8 cellular contexts compared by ENCODE assay signal in the genomic region with DNA sequence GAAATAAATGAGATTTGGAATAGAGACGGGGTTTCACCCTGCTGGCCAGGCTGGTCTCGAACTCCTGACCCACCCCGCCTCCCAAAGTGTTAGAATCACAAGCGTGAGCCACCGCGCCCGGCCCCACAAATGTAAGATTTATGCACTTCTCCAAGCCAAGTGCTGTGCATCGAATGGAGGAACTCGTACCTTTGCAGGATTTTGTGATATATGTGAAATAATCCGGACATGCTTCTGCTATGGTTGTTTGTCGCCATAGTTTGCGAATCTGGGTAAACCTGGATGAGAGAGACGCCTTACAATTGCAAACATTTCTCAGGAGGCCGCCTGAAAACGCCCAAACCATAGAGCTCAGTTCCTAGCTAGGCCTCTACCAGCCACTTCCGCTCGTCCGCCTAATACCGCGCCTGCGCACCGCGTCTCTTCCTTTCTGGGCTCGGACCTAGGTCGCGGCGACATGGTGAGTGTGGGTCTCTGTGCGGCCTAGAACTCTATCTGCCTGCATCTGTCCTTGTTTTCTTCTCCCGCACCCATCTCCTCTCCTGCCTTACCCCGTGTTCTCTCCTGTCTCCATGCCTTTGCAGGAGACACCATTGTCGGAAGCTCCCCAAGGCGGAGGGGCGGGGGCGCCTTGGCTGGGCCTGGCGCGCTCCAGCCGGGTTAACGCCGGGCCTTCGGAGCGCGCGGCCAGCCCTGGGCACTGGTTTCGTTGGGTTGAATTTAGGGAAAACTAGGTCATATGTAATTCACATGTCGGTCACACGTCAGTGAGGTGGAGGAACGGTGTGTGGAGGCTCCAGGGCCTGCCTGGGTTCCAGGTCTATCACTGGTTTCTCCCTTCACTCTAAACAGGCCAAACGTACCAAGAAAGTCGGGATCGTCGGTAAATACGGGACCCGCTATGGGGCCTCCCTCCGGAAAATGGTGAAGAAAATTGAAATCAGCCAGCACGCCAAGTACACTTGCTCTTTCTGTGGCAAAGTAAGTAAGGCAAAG. TPM values are rescaled to one million over a fixed set of nuclear protein-coding genes. Genes with fewer than 3 reads are reported as not detected.
DNase-seq lines count a peak whose midpoint lies in the region; ATAC-seq and TF ChIP-seq lines count a peak whose summit lies in the region.

A gene (plus strand): TSS at position 427 of the 996 bp plus-strand sequence. CDS start 31 bp downstream, at position 458.

- peak; percentile 95 for ATAC-seq in GM23338
- peak; percentile 98 for ATAC-seq in naive thymus-derived CD4-positive, alpha-beta T cell
- peak; percentile 95 to 97 for ATAC-seq in stimulated activated naive B cell treated with anti-CD40 and anti-IgM and Interleukin-4, amounts not matched to agents 10 μg/mL and 1 μg/mL and 100 μg/mL, for 72 hours (replicated peaks)

- H3K79me2 ChIP-seq in DOHH2 (ENCODE audit: control insufficient read depth, low read length) (peaks cover 83% of the 10 kb centered on the region), GM23338 (replicated peaks; ENCODE audit: insufficient read depth) (peaks cover 47% of the 10 kb centered on the region), fibroblast of lung (ENCODE audit: control insufficient read depth, insufficient read depth, low read length) (peaks cover 47% of the 10 kb centered on the region)

- H2AFZ ChIP-seq in GM23338 (peak within 1 kb of the TSS; percentile 94), fibroblast of lung (ENCODE audit: low read length) (peak within 1 kb of the TSS; percentile 94)

- peaks cover 77% of the 10 kb centered on the region for H3K4me1 ChIP-seq in DOHH2 (ENCODE audit: control insufficient read depth, low read length)
- peaks cover 35% of the 10 kb centered on the region for H3K4me1 ChIP-seq in GM23338 (ENCODE audit: insufficient read depth)
- peaks cover 8% of the 10 kb centered on the region for H3K4me1 ChIP-seq in fibroblast of lung (ENCODE audit: control insufficient read depth, extremely low read depth, insufficient read depth, low read length)
- peaks cover 19 to 24% of the 10 kb centered on the region in 2 donors for H3K4me1 ChIP-seq in naive thymus-derived CD4-positive, alpha-beta T cell (ENCODE audit: control insufficient read depth in 2 of 2, insufficient read depth in 2 of 2, low read length in 2 of 2)

- H3K9me3 Mint-ChIP-seq in GM23338 = no peaks in the 10 kb centered on the region
- no peaks in the 10 kb centered on the region for H3K9me3 Mint-ChIP-seq in naive thymus-derived CD4-positive, alpha-beta T cell
- H3K9me3 Mint-ChIP-seq in stimulated activated naive B cell treated with anti-CD40 and anti-IgM and Interleukin-4, amounts not matched to agents 10 μg/mL and 1 μg/mL and 100 μg/mL, for 72 hours = no peaks in the 10 kb centered on the region

- peaks cover 9% of the 10 kb centered on the region for H3K27me3 Mint-ChIP-seq in GM23338 (ENCODE audit: insufficient read depth, low read depth, poor library complexity)
- H3K27me3 Mint-ChIP-seq in naive thymus-derived CD4-positive, alpha-beta T cell = peaks cover 0 to 3% (median 0%) of the 10 kb centered on the region in 5 donors
- H3K27me3 Mint-ChIP-seq in stimulated activated naive B cell treated with anti-CD40 and anti-IgM and Interleukin-4, amounts not matched to agents 10 μg/mL and 1 μg/mL and 100 μg/mL, for 72 hours = no peaks in the 10 kb centered on the region

- DNase-seq in GM23338 (ENCODE audit: low spot score) (peak; percentile 98), LHCN-M2 (ENCODE audit: low read depth) (peak; percentile 95), RPMI8226 (peak; percentile 92), fibroblast of lung (ENCODE audit: low read depth in 2 of 2) (peak; percentile 95 to 98)
- DNase-seq in activated T-helper 1 cell treated with anti-CD3 and anti-CD28 coated beads, Interleukin-2, amount 50 U/mL, for 16 hours (ENCODE audit: low read depth in 1 of 2, low spot score in 1 of 2) = peak; percentile 77 to 81
- peak; percentile 81 to 91 (median 87) for DNase-seq in naive thymus-derived CD4-positive, alpha-beta T cell
- DNase-seq in stimulated activated naive B cell treated with anti-CD40 and anti-IgM and Interleukin-4, amounts not matched to agents 10 μg/mL and 1 μg/mL and 100 μg/mL, for 72 hours = peak; percentile 89

- peak within 1 kb of the TSS; percentile 89 for H3K4me2 ChIP-seq in DOHH2 (ENCODE audit: low read length)
- peak within 1 kb of the TSS; percentile 91 for H3K4me2 ChIP-seq in GM23338
- H3K4me2 ChIP-seq in fibroblast of lung (ENCODE audit: extremely low read depth, insufficient read depth, low read length) = peak within 1 kb of the TSS; percentile 87

- POLR2A ChIA-PET in naive thymus-derived CD4-positive, alpha-beta T cell (lab: Charles Lee) = interaction anchor here (0.7 to 1.7 kb wide), 10 partner anchors 8 to 147 kb away, joined by 3 to 13 read pairs (median 3); a partner anchor contains a TSS

- peaks cover 37% of the 10 kb centered on the region for H3K4me1 Mint-ChIP-seq in GM23338
- peaks cover 22 to 61% (median 50%) of the 10 kb centered on the region in 7 donors for H3K4me1 Mint-ChIP-seq in naive thymus-derived CD4-positive, alpha-beta T cell
- peaks cover 25 to 53% of the 10 kb centered on the region in 2 donors for H3K4me1 Mint-ChIP-seq in stimulated activated naive B cell treated with anti-CD40 and anti-IgM and Interleukin-4, amounts not matched to agents 10 μg/mL and 1 μg/mL and 100 μg/mL, for 72 hours

- no peaks in the 10 kb centered on the region for H3K27me3 ChIP-seq in DOHH2 (ENCODE audit: control insufficient read depth, low read length)
- H3K27me3 ChIP-seq in GM23338 (ENCODE audit: insufficient read depth) = no peaks in the 10 kb centered on the region
- H3K27me3 ChIP-seq in fibroblast of lung (ENCODE audit: control insufficient read depth, insufficient read depth, low read length) = no peaks in the 10 kb centered on the region
- no peaks in the 10 kb centered on the region for H3K27me3 ChIP-seq in naive thymus-derived CD4-positive, alpha-beta T cell (ENCODE audit: control insufficient read depth in 2 of 2, insufficient read depth in 2 of 2, low read length in 2 of 2)

- H3F3A ChIP-seq in DOHH2 (ENCODE audit: control insufficient read depth, insufficient read depth) (peaks cover 57% of the 10 kb centered on the region), GM23338 (replicated peaks; ENCODE audit: low read depth) (peaks cover 47% of the 10 kb centered on the region)

- no peaks in the 10 kb centered on the region for H3K9me2 ChIP-seq in DOHH2 (replicated peaks; ENCODE audit: control insufficient read depth, low read length)
- H3K9me2 ChIP-seq in GM23338 (ENCODE audit: insufficient read depth) = no peaks in the 10 kb centered on the region

- intact Hi-C loops in naive thymus-derived CD4-positive, alpha-beta T cell (cut with micrococcal nuclease) = loop anchor here (1.0 to 5.0 kb wide), 9 partner anchors 23 to 1691 kb away; a partner anchor contains a TSS

- H3K27ac ChIP-seq in DOHH2 (ENCODE audit: low read depth, low read length) (peak within 1 kb of the TSS; percentile 77), GM23338 (ENCODE audit: low read depth) (peak within 1 kb of the TSS; percentile 94), fibroblast of lung (ENCODE audit: insufficient read depth, low read length) (peak within 1 kb of the TSS; percentile 82)
- H3K27ac ChIP-seq in naive thymus-derived CD4-positive, alpha-beta T cell (ENCODE audit: low read depth, low read length) = peak within 1 kb of the TSS; percentile 89

- peak within 1 kb of the TSS; percentile 90 for H3K9ac ChIP-seq in fibroblast of lung (ENCODE audit: insufficient read depth, low read length)

- CTCF ChIA-PET in naive thymus-derived CD4-positive, alpha-beta T cell (lab: Charles Lee) = no interaction called here

- peak within 1 kb of the TSS; percentile 99 for H3K27ac Mint-ChIP-seq in GM23338
- H3K27ac Mint-ChIP-seq in naive thymus-derived CD4-positive, alpha-beta T cell = peak within 1 kb of the TSS; percentile 92 to 98 (median 93)
- peak within 1 kb of the TSS; percentile 98 for H3K27ac Mint-ChIP-seq in stimulated activated naive B cell treated with anti-CD40 and anti-IgM and Interleukin-4, amounts not matched to agents 10 μg/mL and 1 μg/mL and 100 μg/mL, for 72 hours

- H3K36me3 ChIP-seq in DOHH2 (ENCODE audit: control insufficient read depth, low read length) (peaks cover 63% of the 10 kb centered on the region), GM23338 (ENCODE audit: insufficient read depth) (peaks cover 46% of the 10 kb centered on the region), fibroblast of lung (ENCODE audit: control insufficient read depth, insufficient read depth, low read length) (peaks cover 22% of the 10 kb centered on the region)
- H3K36me3 ChIP-seq in naive thymus-derived CD4-positive, alpha-beta T cell (ENCODE audit: control insufficient read depth in 2 of 3, insufficient read depth in 3 of 3, low read length in 3 of 3) = peaks cover 23 to 42% (median 32%) of the 10 kb centered on the region in 3 experiments

- H3K4me3 ChIP-seq in DOHH2 (ENCODE audit: low read length) (peak within 1 kb of the TSS; percentile 91), GM23338 (peak within 1 kb of the TSS; percentile 94), fibroblast of lung (replicated peaks in 1 of 4; ENCODE audit: control extremely low read depth in 1 of 4, insufficient read depth in 1 of 4, low read depth in 3 of 4, low read length in 4 of 4) (peak within 1 kb of the TSS; percentile 80 to 95 (median 92))
- peak within 1 kb of the TSS; percentile 95 for H3K4me3 ChIP-seq in naive thymus-derived CD4-positive, alpha-beta T cell (ENCODE audit: low read length)

- H3K36me3 Mint-ChIP-seq in GM23338 (ENCODE audit: low read depth) = peaks cover 51% of the 10 kb centered on the region
- peaks cover 10 to 42% (median 34%) of the 10 kb centered on the region in 5 donors for H3K36me3 Mint-ChIP-seq in naive thymus-derived CD4-positive, alpha-beta T cell
- H3K36me3 Mint-ChIP-seq in stimulated activated naive B cell treated with anti-CD40 and anti-IgM and Interleukin-4, amounts not matched to agents 10 μg/mL and 1 μg/mL and 100 μg/mL, for 72 hours = peaks cover 37 to 46% of the 10 kb centered on the region in 2 donors

- TF ChIP-seq CTCF in DOHH2 (IDR thresholded peaks at IDR 0.05; ENCODE audit: low read depth, low read length, poor library complexity, severe bottlenecking) (no peak), GM23338 (conservative IDR thresholded peaks at IDR 0.05; ENCODE audit: low read depth in 2 of 2) (no peak), fibroblast of lung (conservative IDR thresholded peaks at IDR 0.05 in 1 of 2, IDR thresholded peaks at IDR 0.05 in 1 of 2; ENCODE audit: low read depth in 1 of 2, low read length in 2 of 2) (no peak)

- H3K4me3 Mint-ChIP-seq in GM23338 = peak within 1 kb of the TSS; percentile 99
- H3K4me3 Mint-ChIP-seq in naive thymus-derived CD4-positive, alpha-beta T cell = peak within 1 kb of the TSS; percentile 94 to 100 (median 98)
- H3K4me3 Mint-ChIP-seq in stimulated activated naive B cell treated with anti-CD40 and anti-IgM and Interleukin-4, amounts not matched to agents 10 μg/mL and 1 μg/mL and 100 μg/mL, for 72 hours = peak within 1 kb of the TSS; percentile 91 to 100

- H3K9me3 ChIP-seq in DOHH2 (ENCODE audit: control insufficient read depth, insufficient read depth, low read length) (no peaks in the 10 kb centered on the region), fibroblast of lung (ENCODE audit: control insufficient read depth, insufficient read depth, low read depth, low read length) (no peaks in the 10 kb centered on the region)
- no peaks in the 10 kb centered on the region for H3K9me3 ChIP-seq in naive thymus-derived CD4-positive, alpha-beta T cell (ENCODE audit: control insufficient read depth in 2 of 3, low read length in 3 of 3)

- peaks cover 35% of the 10 kb centered on the region; the same call in 1 of the 2 replicates for H4K20me1 ChIP-seq in DOHH2 (ENCODE audit: control insufficient read depth, insufficient read depth, low read depth, low read length)
- H4K20me1 ChIP-seq in GM23338 (replicated peaks; ENCODE audit: insufficient read depth) = peaks cover 32% of the 10 kb centered on the region
- peaks cover 2% of the 10 kb centered on the region for H4K20me1 ChIP-seq in fibroblast of lung (ENCODE audit: control insufficient read depth, extremely low read depth, insufficient read depth, low read length)

RNA-seq across cellular contexts. Expression of the gene that starts here (rescaled TPM):
- 879 and 1,118 TPM in 2 replicates for total RNA-seq in GM23338 (2014; rRNA removed; shearing (Covaris generic))
- polyA plus RNA-seq in GM23338 (2016; fragmentation: Nextera tagmentation; extraction: Ambion mirVana) = 5,036 and 5,564 TPM in 2 replicates
- total RNA-seq in LHCN-M2 (2014; rRNA removed) = 829 and 905 TPM in 2 replicates
- 5,692 TPM for polyA plus RNA-seq in LHCN-M2 (2012)
- 3,233 and 3,423 TPM in 2 replicates for total RNA-seq in fibroblast of lung
- polyA plus RNA-seq in fibroblast of lung = 1,592 and 1,688 TPM in 2 replicates
- 5,148 and 5,420 TPM in 2 replicates for polyA plus RNA-seq in fibroblast of lung (2012)
- 265 and 436 TPM in 2 replicates for polyA minus RNA-seq in fibroblast of lung (ENCODE audit: low replicate concordance)
- 1,000 to 10,000 TPM; 2,173 to 3,712 (median 3,236) TPM for total RNA-seq in naive thymus-derived CD4-positive, alpha-beta T cell
- 1,000 to 10,000 TPM; 3,585 to 4,840 TPM for polyA plus RNA-seq in naive thymus-derived CD4-positive, alpha-beta T cell

Comparison
In these comparisons a context has a peak if more than half of its experiments do, and no peak if none do; other contexts are left out.
1. Peak in every context shown above with its lines: DNase-seq, ATAC-seq, H3K4me3 ChIP-seq and H3K27ac ChIP-seq.